Comparison of ENCODE assay signal across 2 cellular contexts in genomic region chr10:63128443-63128842, GRCh38.
TF ChIP-seq lines count a peak whose summit lies in the region.

No MANE protein-coding gene starts in this region.

TF ChIP-seq in SK-N-SH, 30 proteins besides CTCF, POLR2A, EP300 and RAD21 (continued from another document):
- no peak for TF ChIP-seq REST (IDR thresholded peaks at IDR 0.05; ENCODE audit: low read depth, low read length)
- no peak for TF ChIP-seq RXRA (IDR thresholded peaks at IDR 0.05; ENCODE audit: borderline replicate concordance, low read depth)
- TF ChIP-seq IRF3 (IDR thresholded peaks at IDR 0.05; ENCODE audit: low read depth, low read length): no peak
- TF ChIP-seq JUND (IDR thresholded peaks at IDR 0.05): no peak
- no peak for TF ChIP-seq TCF12 (IDR thresholded peaks at IDR 0.05)
- no peak for TF ChIP-seq RFX5 (IDR thresholded peaks at IDR 0.05; ENCODE audit: low read length)
- no peak for TF ChIP-seq FOXJ3 (CRISPR knock-in tag; IDR thresholded peaks at IDR 0.05)
- TF ChIP-seq FOSL2 (IDR thresholded peaks at IDR 0.05; ENCODE audit: borderline replicate concordance, low read depth): no peak
- no peak for TF ChIP-seq NFIC (IDR thresholded peaks at IDR 0.05; ENCODE audit: borderline replicate concordance)
- no peak for TF ChIP-seq MAX (IDR thresholded peaks at IDR 0.05; ENCODE audit: low read depth)
- no peak for TF ChIP-seq TEAD4 (IDR thresholded peaks at IDR 0.05; ENCODE audit: borderline replicate concordance, insufficient read depth)

TF ChIP-seq in GM12878, 131 proteins besides CTCF, POLR2A, EP300 and RAD21 (continued from another document):
- TF ChIP-seq RELB (IDR thresholded peaks at IDR 0.05; ENCODE audit: low read depth) (0 out of 2 replicates have a peak, but pooled peaks have one; percentile 33), IKZF1 (conservative IDR thresholded peaks at IDR 0.05) (0 out of 2 replicates have a peak, but pooled peaks have one; percentile 14), ZNF384 (IDR thresholded peaks at IDR 0.05; ENCODE audit: borderline replicate concordance, low read depth, low read length) (peak; percentile 49; the same call in 1 of the 2 replicates), GATAD2B (conservative IDR thresholded peaks at IDR 0.05; ENCODE audit: low read depth) (no peak)
